ENCODE assay signal across 12 cellular contexts in the genomic region with DNA sequence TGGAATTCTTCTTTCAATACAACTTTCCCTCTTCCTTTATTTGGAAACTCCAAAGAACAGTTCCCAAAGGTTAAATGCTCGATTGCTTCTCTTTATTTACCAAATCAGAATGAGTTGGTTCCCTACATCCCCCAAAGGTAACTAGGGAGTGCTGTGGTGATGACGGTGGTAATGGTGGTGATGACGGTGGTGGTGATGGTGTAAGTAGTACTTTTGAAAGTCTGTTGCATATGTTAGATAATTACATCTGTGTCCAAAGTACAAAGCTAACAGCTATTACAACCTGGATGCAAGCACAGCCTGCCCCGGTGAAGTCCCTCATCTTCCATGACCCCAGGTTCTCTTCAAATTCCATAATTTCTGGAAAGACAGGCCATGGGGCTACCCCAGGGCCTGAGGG.
"Had no signal": no experiment of that assay in that cellular context is flagged by ENCODE, and none has a peak within 500 bp of the region (broad histone marks: within the 10 kb centered on the region; RNA-seq: fewer than 3 reads in every experiment).

No MANE protein-coding gene starts in this region.

- H3K4me1 Mint-ChIP-seq: natural killer cell had no signal

- H3K9me3 Mint-ChIP-seq: activated naive CD4-positive, alpha-beta T cell treated with anti-CD3 and anti-CD28 coated beads for 36 hours; activated T-helper 2 cell treated with anti-CD3 and anti-CD28 coated beads, Interferon-gamma antibody, Interleukin-2, Interleukin-4, amounts not matched to agents 10 μg/mL and 5 μg/mL and 100 μg/mL, durations not matched to agents 14 hours and 24 hours and 36 hours; natural killer cell; stimulated activated naive CD8-positive, alpha-beta T cell treated with anti-CD3 and anti-CD28 coated beads, Interleukin-15, Interleukin-2, amounts not matched to agents 100 ng/mL and 50 ng/mL, for 24 hours had no signal

- H3K4me3 Mint-ChIP-seq: activated naive CD4-positive, alpha-beta T cell treated with anti-CD3 and anti-CD28 coated beads for 36 hours; natural killer cell; stimulated activated naive CD8-positive, alpha-beta T cell treated with anti-CD3 and anti-CD28 coated beads, Interleukin-15, Interleukin-2, amounts not matched to agents 100 ng/mL and 50 ng/mL, for 24 hours had no signal

- H3K27me3 Mint-ChIP-seq: stimulated activated naive CD8-positive, alpha-beta T cell treated with anti-CD3 and anti-CD28 coated beads, Interleukin-15, Interleukin-2, amounts not matched to agents 100 ng/mL and 50 ng/mL, for 24 hours had no signal

- H3K27ac Mint-ChIP-seq: activated naive CD4-positive, alpha-beta T cell treated with anti-CD3 and anti-CD28 coated beads for 36 hours; activated T-helper 2 cell treated with anti-CD3 and anti-CD28 coated beads, Interferon-gamma antibody, Interleukin-2, Interleukin-4, amounts not matched to agents 10 μg/mL and 5 μg/mL and 100 μg/mL, durations not matched to agents 14 hours and 24 hours and 36 hours; natural killer cell; stimulated activated naive CD8-positive, alpha-beta T cell treated with anti-CD3 and anti-CD28 coated beads, Interleukin-15, Interleukin-2, amounts not matched to agents 100 ng/mL and 50 ng/mL, for 24 hours had no signal

- DNase-seq: activated CD4-positive, alpha-beta T cell treated with anti-CD3 and anti-CD28 coated beads, Interleukin-2, amount 50 U/mL, for 48 hours; activated naive CD4-positive, alpha-beta T cell treated with anti-CD3 and anti-CD28 coated beads for 36 hours; erythroblast; natural killer cell; nucleus accumbens; T-helper 1 cell; T1000 had no signal

- H3K36me3 ChIP-seq: cardiac muscle cell, right atrium auricular region had no signal

- H3K9me3 ChIP-seq: right atrium auricular region had no signal

- H3K27ac ChIP-seq: cardiac muscle cell had no signal

- H3K27me3 ChIP-seq: right atrium auricular region had no signal

- H3K4me3 ChIP-seq: cardiac muscle cell, right atrium auricular region had no signal

- ATAC-seq: natural killer cell, SK-N-SH treated with all-trans-retinoic acid at 6 μM for 48 hours had no signal

- H3K36me3 Mint-ChIP-seq: natural killer cell had no signal
